9 cellular contexts compared by ENCODE assay signal in genomic region chr9:130444565-130445221, GRCh38. TPM values are rescaled to one million over a fixed set of nuclear protein-coding genes. Genes with fewer than 3 reads are reported as not detected.
DNase-seq lines count a peak whose midpoint lies in the region; ATAC-seq and TF ChIP-seq lines count a peak whose summit lies in the region.
"Had no signal": no experiment of that assay in that cellular context is flagged by ENCODE, and none has a peak within 500 bp of the region (broad histone marks: within the 10 kb centered on the region; RNA-seq: fewer than 3 reads in every experiment).

ASS1 (plus strand) TSS chr9:130444961; CDS start chr9:130452229, 7,268 bp downstream.

- no peak for TF ChIP-seq CTCF in breast epithelium (IDR thresholded peaks at IDR 0.05)

- peaks cover 21 to 26% of the 10 kb centered on the region in 2 donors for H3K4me1 ChIP-seq in breast epithelium

- H3K27me3 ChIP-seq in breast epithelium (no peaks in the 10 kb centered on the region), layer of hippocampus (ENCODE audit: control insufficient read depth, insufficient read depth, low read length) (peaks cover 8% of the 10 kb centered on the region)

- intact Hi-C loops in breast epithelium (cut with DNase I; ENCODE audit: low total_unique reads): no loop called here

- H3K36me3 ChIP-seq in breast epithelium: no peaks in the 10 kb centered on the region
- H3K36me3 ChIP-seq: neutrophil had no signal

- no peak for ATAC-seq in HG02852 (IDR thresholded peaks at IDR 0.05; ENCODE audit: unreplicated experiment)

- H3K4me3 ChIP-seq in breast epithelium: peak within 1 kb of the TSS; percentile 46 to 89 (median 65)

- TF ChIP-seq POLR2A in breast epithelium (IDR thresholded peaks at IDR 0.05): no peak

- peak; percentile 67 for DNase-seq in AG08396 (ENCODE audit: low spot score)
- DNase-seq in HPDE6-E6E7 (ENCODE audit: extremely low spot score): peak; percentile 50
- DNase-seq in T-helper 2 cell: peak in 3 of 5 experiments; percentile 21 to 38 (median 26)
- peak; percentile 66 to 69 for DNase-seq in breast epithelium (ENCODE audit: low spot score in 2 of 2)
- DNase-seq in stimulated activated CD4-positive, alpha-beta T cell treated with anti-CD3 and anti-CD28 coated beads, Interleukin-1b, Interleukin-23, amount 100 ng/mL, for 48 hours: peak; percentile 22
- no peak for DNase-seq in T-helper 9 cell

- peak within 1 kb of the TSS; percentile 83 to 92 for H3K27ac ChIP-seq in breast epithelium
- peak within 1 kb of the TSS; percentile 43 for H3K27ac ChIP-seq in layer of hippocampus (ENCODE audit: low read depth, low read length)
- H3K27ac ChIP-seq: neutrophil had no signal

- H3K9me3 ChIP-seq in breast epithelium: peaks cover 16 to 17% of the 10 kb centered on the region in 2 donors
- H3K9me3 ChIP-seq: neutrophil had no signal

RNA-seq across cellular contexts. Expression of gene ASS1, which starts in this region (rescaled TPM):
- 100 to 1,000 TPM; 167 to 514 (median 190) TPM for total RNA-seq in breast epithelium
